ENCODE assay signal across 15 cellular contexts in genomic region chr22:41206719-41207118, GRCh38. TPM values are rescaled to one million over a fixed set of nuclear protein-coding genes. Genes with fewer than 3 reads are reported as not detected.
DNase-seq lines count a peak whose midpoint lies in the region; ATAC-seq and TF ChIP-seq lines count a peak whose summit lies in the region.
"Had no signal": no experiment of that assay in that cellular context is flagged by ENCODE, and none has a peak within 500 bp of the region (broad histone marks: within the 10 kb centered on the region; RNA-seq: fewer than 3 reads in every experiment).

No MANE protein-coding gene starts in this region.

- H3K27me3 ChIP-seq in CD4-positive, alpha-beta memory T cell (ENCODE audit: insufficient read depth, low read length) = no peaks in the 10 kb centered on the region
- H3K27me3 ChIP-seq: BLaER1 treated with 17β-estradiol and CSF1 and Interleukin-3, amounts not matched to agents 10 nM and 100 nM had no signal

- H3K36me3 Mint-ChIP-seq in CD4-positive, alpha-beta memory T cell = peaks cover 14 to 22% of the 10 kb centered on the region in 2 donors
- H3K36me3 Mint-ChIP-seq in activated CD4-positive, alpha-beta memory T cell treated with anti-CD3 and anti-CD28 coated beads, Interleukin-2, amount 10 ng/mL, durations not matched to agents 7 days and 5 days (ENCODE audit: low read depth) = peaks cover 25% of the 10 kb centered on the region
- H3K36me3 Mint-ChIP-seq in naive B cell = peaks cover 8 to 11% of the 10 kb centered on the region in 2 donors

- intact Hi-C loops in CD4-positive, alpha-beta memory T cell (cut with micrococcal nuclease) = loop anchor here (5.0 kb wide), 1 partner anchor 254 kb away; the partner anchor contains the start of gene RBX1

- no peaks in the 10 kb centered on the region for H3K9me3 Mint-ChIP-seq in CD4-positive, alpha-beta memory T cell
- H3K9me3 Mint-ChIP-seq in activated CD4-positive, alpha-beta memory T cell treated with anti-CD3 and anti-CD28 coated beads, Interleukin-2, amount 10 ng/mL, durations not matched to agents 7 days and 5 days = no peaks in the 10 kb centered on the region
- H3K9me3 Mint-ChIP-seq in naive B cell = peaks cover 0 to 1% (median 0%) of the 10 kb centered on the region in 7 donors

- H3K36me3 ChIP-seq in CD4-positive, alpha-beta memory T cell (ENCODE audit: insufficient read depth, low read length) = peaks cover 12% of the 10 kb centered on the region

- CTCF ChIA-PET in CD4-positive, alpha-beta memory T cell (lab: Charles Lee; ENCODE audit: partially characterized antibody) = interaction anchor here (1.5 to 1.7 kb wide), 2 partner anchors 9 to 30 kb away, joined by 6 read pairs; no protein-coding TSS in a partner anchor
- CTCF ChIA-PET in GM10248 (lab: Yijun Ruan, JAX) = interaction anchor here (1.4 to 1.6 kb wide), 2 partner anchors 31 kb away, joined by 3 to 5 read pairs; no protein-coding TSS in a partner anchor
- CTCF ChIA-PET in activated CD4-positive, alpha-beta memory T cell treated with anti-CD3 and anti-CD28 coated beads, Interleukin-2, amount 10 ng/mL, durations not matched to agents 7 days and 5 days (lab: Charles Lee) = interaction anchor here (0.9 to 1.7 kb wide), 3 partner anchors 11 to 284 kb away, joined by 3 to 7 read pairs (median 3); no protein-coding TSS in a partner anchor

- no peak for ATAC-seq in naive B cell (ENCODE audit: low read depth in 2 of 2)
- ATAC-seq in GM18907 (IDR thresholded peaks at IDR 0.05; ENCODE audit: unreplicated experiment) = no peak
- no peak for ATAC-seq in GM18511 (IDR thresholded peaks at IDR 0.05; ENCODE audit: unreplicated experiment)
- ATAC-seq: mucosa of descending colon, psoas muscle had no signal

- POLR2A ChIA-PET in CD4-positive, alpha-beta memory T cell (lab: Charles Lee; ENCODE audit: partially characterized antibody) = interaction anchor here (0.5 to 1.2 kb wide), 4 partner anchors 9 to 1418 kb away, joined by 3 to 5 read pairs (median 3); no protein-coding TSS in a partner anchor
- POLR2A ChIA-PET in GM10248 (lab: Yijun Ruan, JAX) = interaction anchor here (0.7 kb wide), 2 partner anchors 256 to 378 kb away, joined by 3 read pairs; no protein-coding TSS in a partner anchor
- POLR2A ChIA-PET in activated CD4-positive, alpha-beta memory T cell treated with anti-CD3 and anti-CD28 coated beads, Interleukin-2, amount 10 ng/mL, durations not matched to agents 7 days and 5 days (lab: Charles Lee) = interaction anchor here (0.6 to 1.7 kb wide), 3 partner anchors 11 to 255 kb away, joined by 3 to 4 read pairs (median 3); no protein-coding TSS in a partner anchor

- peak overlapping the region; percentile 40 to 77 (median 67) for H3K4me3 Mint-ChIP-seq in CD4-positive, alpha-beta memory T cell
- peak overlapping the region; percentile 59 for H3K4me3 Mint-ChIP-seq in activated CD4-positive, alpha-beta memory T cell treated with anti-CD3 and anti-CD28 coated beads, Interleukin-2, amount 10 ng/mL, durations not matched to agents 7 days and 5 days
- H3K4me3 Mint-ChIP-seq in naive B cell = peak overlapping the region in 6 of 8 donors; percentile 38 to 99 (median 46)

- no peak for DNase-seq in CD4-positive, alpha-beta memory T cell
- DNase-seq in GM10248 (ENCODE audit: extremely low spot score) = peak; percentile 20
- no peak for DNase-seq in activated CD4-positive, alpha-beta memory T cell treated with anti-CD3 and anti-CD28 coated beads, Interleukin-2, amount 10 ng/mL, durations not matched to agents 7 days and 5 days
- no peak for DNase-seq in naive B cell
- no peak for DNase-seq in cerebellum (ENCODE audit: low spot score)
- DNase-seq: amygdala, cortex of kidney, head of caudate nucleus, NCI-H2171 treated with DMSO at 0.1 percent for 48 hours, psoas muscle, SHP77 treated with DMSO at 0.1 percent for 48 hours had no signal

- H3K4me3 ChIP-seq in CD4-positive, alpha-beta memory T cell (ENCODE audit: low read length in 2 of 2) = no peak overlapping the region
- H3K4me3 ChIP-seq: mucosa of descending colon had no signal

- no peak for TF ChIP-seq CTCF in GM10248 (IDR thresholded peaks at IDR 0.05; ENCODE audit: control extremely low read depth, extremely low read depth, low read depth, missing control alignments)

- peaks cover 3 to 6% of the 10 kb centered on the region in 2 donors for H3K27me3 Mint-ChIP-seq in CD4-positive, alpha-beta memory T cell
- H3K27me3 Mint-ChIP-seq in activated CD4-positive, alpha-beta memory T cell treated with anti-CD3 and anti-CD28 coated beads, Interleukin-2, amount 10 ng/mL, durations not matched to agents 7 days and 5 days = peaks cover 13% of the 10 kb centered on the region
- H3K27me3 Mint-ChIP-seq in naive B cell = peaks cover 0 to 8% (median 3%) of the 10 kb centered on the region in 3 donors

- H3K4me1 ChIP-seq in CD4-positive, alpha-beta memory T cell (ENCODE audit: insufficient read depth, low read length) = peaks cover 18% of the 10 kb centered on the region

- H3K9me3 ChIP-seq in CD4-positive, alpha-beta memory T cell (ENCODE audit: control insufficient read depth in 1 of 2, low read length in 2 of 2) = no peaks in the 10 kb centered on the region
- H3K9me3 ChIP-seq: BLaER1 treated with 17β-estradiol and CSF1 and Interleukin-3, amounts not matched to agents 10 nM and 100 nM; mucosa of descending colon; psoas muscle had no signal

- peaks cover 15 to 40% (median 24%) of the 10 kb centered on the region in 4 donors for H3K4me1 Mint-ChIP-seq in CD4-positive, alpha-beta memory T cell
- peaks cover 35% of the 10 kb centered on the region for H3K4me1 Mint-ChIP-seq in activated CD4-positive, alpha-beta memory T cell treated with anti-CD3 and anti-CD28 coated beads, Interleukin-2, amount 10 ng/mL, durations not matched to agents 7 days and 5 days
- H3K4me1 Mint-ChIP-seq in naive B cell = peaks cover 24 to 43% (median 41%) of the 10 kb centered on the region in 3 donors

- no peak overlapping the region for H3K27ac ChIP-seq in CD4-positive, alpha-beta memory T cell (ENCODE audit: low read depth, low read length)

- H3K27ac Mint-ChIP-seq in CD4-positive, alpha-beta memory T cell = peak overlapping the region in 3 of 7 donors; percentile 15 to 38 (median 36)
- H3K27ac Mint-ChIP-seq in activated CD4-positive, alpha-beta memory T cell treated with anti-CD3 and anti-CD28 coated beads, Interleukin-2, amount 10 ng/mL, durations not matched to agents 7 days and 5 days = peak overlapping the region; percentile 25
- H3K27ac Mint-ChIP-seq in naive B cell = no peak overlapping the region

RNA-seq across cellular contexts. Expression of gene L3MBTL2, which starts 1.6 kb away (rescaled TPM):
- 10 to 100 TPM; 42.7 to 48.2 TPM for total RNA-seq in CD4-positive, alpha-beta memory T cell
- polyA plus RNA-seq in CD4-positive, alpha-beta memory T cell = 10 to 100 TPM; 27.5 to 28.1 TPM
- 10 to 100 TPM; 25.9 to 30.7 TPM for total RNA-seq in activated CD4-positive, alpha-beta memory T cell treated with anti-CD3 and anti-CD28 coated beads, Interleukin-2, amount 10 ng/mL, durations not matched to agents 7 days and 5 days
- polyA plus RNA-seq in naive B cell (ENCODE audit: low read depth in 6 of 6) = 10 to 100 TPM; 21.2 to 29.8 (median 22.4) TPM
- total RNA-seq in cerebellum = 16.6 TPM

RNA-seq across cellular contexts. Expression of gene CHADL, which starts 34.0 kb away (rescaled TPM):
- 1 to 10 TPM in 1 of 2 experiments, under 1 TPM in 1; 0.67 to 1.0 TPM for total RNA-seq in CD4-positive, alpha-beta memory T cell
- polyA plus RNA-seq in CD4-positive, alpha-beta memory T cell = under 1 TPM; 0.10 to 0.26 TPM
- total RNA-seq in activated CD4-positive, alpha-beta memory T cell treated with anti-CD3 and anti-CD28 coated beads, Interleukin-2, amount 10 ng/mL, durations not matched to agents 7 days and 5 days = under 1 TPM; 0.18 TPM
- not detected for polyA plus RNA-seq in naive B cell (ENCODE audit: low read depth in 6 of 6)
- 2.4 TPM for total RNA-seq in cerebellum
